In genomic region chr20:53723621-53724020, GRCh38 we compare ENCODE assay signal across 1 cellular context.
TF ChIP-seq lines count a peak whose summit lies in the region.

No MANE protein-coding gene starts in this region.

TF ChIP-seq in K562, 482 proteins besides CTCF, POLR2A, EP300 and RAD21 (continued from another document):
- TF ChIP-seq ZBTB11 (CRISPR knock-in tag; IDR thresholded peaks at IDR 0.05), result peak in 1 of 3 experiments; percentile 94; a peak in 2 of 6 replicates
- TF ChIP-seq ZNF507 (tag; conservative IDR thresholded peaks at IDR 0.05), result no peak
- TF ChIP-seq MYC (IDR thresholded peaks at IDR 0.05; ENCODE audit: low read depth, low read length), result no peak
- TF ChIP-seq MYC (CRISPR knock-in tag; IDR thresholded peaks at IDR 0.05; ENCODE audit: borderline replicate concordance, low read depth), result no peak
- peak; percentile 83 for TF ChIP-seq EWSR1 (IDR thresholded peaks at IDR 0.05; ENCODE audit: borderline replicate concordance, low read depth, partially characterized antibody)
- no peak for TF ChIP-seq HNRNPUL1 (IDR thresholded peaks at IDR 0.05; ENCODE audit: low read length)
- TF ChIP-seq ZNF408 (CRISPR knock-in tag; IDR thresholded peaks at IDR 0.05; ENCODE audit: low read depth), result no peak
- TF ChIP-seq CBFA2T2 (conservative IDR thresholded peaks at IDR 0.05), result no peak
- no peak for TF ChIP-seq MAFK (IDR thresholded peaks at IDR 0.05; ENCODE audit: low read length)
- TF ChIP-seq SPI1 (IDR thresholded peaks at IDR 0.05; ENCODE audit: borderline replicate concordance, low read depth, low read length), result peak; percentile 19; the same call in 1 of the 2 replicates
- no peak for TF ChIP-seq KLF10 (CRISPR knock-in tag; IDR thresholded peaks at IDR 0.05)
- TF ChIP-seq TRIM28 (IDR thresholded peaks at IDR 0.05), result no peak
